Comparison of ENCODE assay signal across 20 cellular contexts in the genomic region with DNA sequence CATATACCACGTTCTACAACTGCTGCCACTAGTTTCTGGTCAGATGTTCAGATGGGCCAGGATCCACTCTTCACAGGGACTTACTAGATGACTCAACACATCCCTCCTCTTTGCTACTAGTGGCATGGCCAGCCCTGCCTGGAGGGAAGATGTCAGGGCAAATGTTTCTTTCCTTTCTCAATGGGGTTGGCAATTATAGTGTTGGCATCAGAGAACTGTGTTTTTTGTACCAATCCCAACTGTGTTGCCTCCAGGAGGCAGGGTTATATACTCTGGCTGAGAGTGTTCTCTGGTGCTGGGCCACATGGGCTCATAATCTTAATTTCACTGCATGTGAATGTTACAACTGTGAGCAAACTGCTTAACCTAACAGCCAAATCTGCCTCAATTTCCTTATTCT.
DNase-seq lines count a peak whose midpoint lies in the region; ATAC-seq and TF ChIP-seq lines count a peak whose summit lies in the region.
"Had no signal": no experiment of that assay in that cellular context is flagged by ENCODE, and none has a peak within 500 bp of the region (broad histone marks: within the 10 kb centered on the region; RNA-seq: fewer than 3 reads in every experiment).

No MANE protein-coding gene starts in this region.

- H3K9me3 Mint-ChIP-seq in GM23338, result no peaks in the 10 kb centered on the region
- H3K9me3 Mint-ChIP-seq in WTC11, result no peaks in the 10 kb centered on the region
- H3K9me3 Mint-ChIP-seq: CD4-positive, alpha-beta T cell had no signal

- no peaks in the 10 kb centered on the region for H3F3A ChIP-seq in GM23338 (replicated peaks; ENCODE audit: low read depth)

- H3K36me3 ChIP-seq in GM23338 (ENCODE audit: insufficient read depth) (no peaks in the 10 kb centered on the region), gastrocnemius medialis (no peaks in the 10 kb centered on the region)

- POLR2A ChIA-PET in WTC11 (lab: Charles Lee), result no interaction called here

- H3K4me1 Mint-ChIP-seq in GM23338 (peaks cover 11% of the 10 kb centered on the region; the same call in 2 of the 3 replicates), WTC11 (peaks cover 9% of the 10 kb centered on the region)
- H3K4me1 Mint-ChIP-seq: IgD-negative memory B cell had no signal

- H3K4me2 ChIP-seq in GM23338, result no peak overlapping the region
- H3K4me2 ChIP-seq: A549 had no signal

- H3K27ac ChIP-seq in GM23338 (ENCODE audit: low read depth) (no peak overlapping the region), gastrocnemius medialis (no peak overlapping the region)
- H3K27ac ChIP-seq: A549 had no signal

- no peak overlapping the region for H2AFZ ChIP-seq in GM23338

- H3K27ac Mint-ChIP-seq in GM23338, result no peak overlapping the region
- H3K27ac Mint-ChIP-seq in WTC11, result no peak overlapping the region
- H3K27ac Mint-ChIP-seq: CD4-positive, alpha-beta T cell; IgD-negative memory B cell had no signal

- H3K79me2 ChIP-seq in GM23338 (replicated peaks; ENCODE audit: insufficient read depth), result no peaks in the 10 kb centered on the region

- no peaks in the 10 kb centered on the region for H3K9me3 ChIP-seq in gastrocnemius medialis
- H3K9me3 ChIP-seq: A549 had no signal

- H3K27me3 ChIP-seq in GM23338 (ENCODE audit: insufficient read depth), result no peaks in the 10 kb centered on the region
- H3K27me3 ChIP-seq in gastrocnemius medialis, result no peaks in the 10 kb centered on the region

- H3K36me3 Mint-ChIP-seq in GM23338 (ENCODE audit: low read depth) (no peaks in the 10 kb centered on the region), WTC11 (no peaks in the 10 kb centered on the region)
- H3K36me3 Mint-ChIP-seq: IgD-negative memory B cell had no signal

- H4K20me1 ChIP-seq in GM23338 (replicated peaks; ENCODE audit: insufficient read depth), result no peaks in the 10 kb centered on the region

- H3K4me3 ChIP-seq in GM23338 (no peak overlapping the region), LNCaP clone FGC (ENCODE audit: low read depth, low read length) (no peak overlapping the region), gastrocnemius medialis (no peak overlapping the region)
- H3K4me3 ChIP-seq: A549, GM12878 had no signal

- CTCF ChIA-PET in WTC11 (lab: Charles Lee), result no interaction called here

- TF ChIP-seq CTCF in GM23338 (conservative IDR thresholded peaks at IDR 0.05; ENCODE audit: low read depth in 2 of 2) (peak; percentile 27 to 36; a peak in 2 of 4 replicates), LNCaP clone FGC (IDR thresholded peaks at IDR 0.05; ENCODE audit: control insufficient read depth, extremely low read depth, insufficient read depth) (peak; percentile 44; the same call in 1 of the 2 replicates), WTC11 (IDR thresholded peaks at IDR 0.05) (no peak), gastrocnemius medialis (IDR thresholded peaks at IDR 0.05 in 4 of 5, conservative IDR thresholded peaks at IDR 0.05 in 1 of 5) (no peak)

- H3K4me1 ChIP-seq in GM23338 (ENCODE audit: insufficient read depth), result no peaks in the 10 kb centered on the region; the same call in 1 of the 2 replicates
- no peaks in the 10 kb centered on the region for H3K4me1 ChIP-seq in gastrocnemius medialis
- H3K4me1 ChIP-seq: A549 had no signal

- H3K27me3 Mint-ChIP-seq in GM23338 (ENCODE audit: insufficient read depth, low read depth, poor library complexity) (peaks cover 4% of the 10 kb centered on the region), WTC11 (ENCODE audit: low read depth) (no peaks in the 10 kb centered on the region)
- H3K27me3 Mint-ChIP-seq: CD4-positive, alpha-beta T cell; IgD-negative memory B cell had no signal

- TF ChIP-seq POLR2A in gastrocnemius medialis (IDR thresholded peaks at IDR 0.05), result no peak

- no peaks in the 10 kb centered on the region for H3K9me2 ChIP-seq in GM23338 (ENCODE audit: insufficient read depth)

- intact Hi-C loops in gastrocnemius medialis (cut with DNase I; ENCODE audit: low total_unique reads), result no loop called here

- in situ Hi-C loops in gastrocnemius medialis (cut with MboI; ENCODE audit: low sequenced_read_pairs in 4 of 4), result no loop called here

- DNase-seq in GM23338 (ENCODE audit: low spot score), result no peak
- no peak for DNase-seq in LNCaP clone FGC (ENCODE audit: low read depth)
- DNase-seq in WTC11 (ENCODE audit: low spot score), result no peak
- DNase-seq in left lobe of liver (ENCODE audit: low spot score), result peak; percentile 55
- no peak for DNase-seq in AG08396 (ENCODE audit: low spot score)
- no peak for DNase-seq in gastrocnemius medialis
- no peak for DNase-seq in NCI-H748 (lab: John Stamatoyannopoulos, UW; ENCODE audit: unreplicated experiment)
- DNase-seq: CD4-positive, alpha-beta T cell; COR-L47; DMS 273 treated with DMSO at 0.1 percent for 48 hours; DMS79 treated with DMSO at 0.1 percent for 48 hours; NCI-H1092; NCI-H1436; NCI-H187 treated with DMSO at 0.1 percent for 48 hours; NCI-H2107; NCI-H748 treated with DMSO at 0.1 percent for 48 hours had no signal

- H3K4me3 Mint-ChIP-seq in GM23338, result no peak overlapping the region
- no peak overlapping the region for H3K4me3 Mint-ChIP-seq in WTC11
- H3K4me3 Mint-ChIP-seq: CD4-positive, alpha-beta T cell; IgD-negative memory B cell had no signal

- ATAC-seq in GM23338, result no peak
- ATAC-seq in WTC11, result peak; percentile 60
- peak; percentile 88 for ATAC-seq in left lobe of liver
- no peak for ATAC-seq in gastrocnemius medialis
- ATAC-seq: A549, GM12878, Right ventricle myocardium inferior had no signal

TF ChIP-seq in GM23338, 12 proteins besides CTCF, POLR2A, EP300 and RAD21 (continues in another document):
- TF ChIP-seq EZH2phosphoT487 (IDR thresholded peaks at IDR 0.05; ENCODE audit: unreplicated experiment) (no peak), STAT1 (IDR thresholded peaks at IDR 0.05; ENCODE audit: unreplicated experiment) (no peak), ZNF331 (CRISPR knock-in tag; IDR thresholded peaks at IDR 0.05; ENCODE audit: low read depth) (no peak), JUNB (IDR thresholded peaks at IDR 0.05; ENCODE audit: unreplicated experiment) (no peak)
- TF ChIP-seq, protein P1, sequence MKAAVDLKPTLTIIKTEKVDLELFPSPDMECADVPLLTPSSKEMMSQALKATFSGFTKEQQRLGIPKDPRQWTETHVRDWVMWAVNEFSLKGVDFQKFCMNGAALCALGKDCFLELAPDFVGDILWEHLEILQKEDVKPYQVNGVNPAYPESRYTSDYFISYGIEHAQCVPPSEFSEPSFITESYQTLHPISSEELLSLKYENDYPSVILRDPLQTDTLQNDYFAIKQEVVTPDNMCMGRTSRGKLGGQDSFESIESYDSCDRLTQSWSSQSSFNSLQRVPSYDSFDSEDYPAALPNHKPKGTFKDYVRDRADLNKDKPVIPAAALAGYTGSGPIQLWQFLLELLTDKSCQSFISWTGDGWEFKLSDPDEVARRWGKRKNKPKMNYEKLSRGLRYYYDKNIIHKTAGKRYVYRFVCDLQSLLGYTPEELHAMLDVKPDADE (IDR thresholded peaks at IDR 0.05), result no peak

TF ChIP-seq in WTC11, 78 proteins besides CTCF, POLR2A, EP300 and RAD21:
- TF ChIP-seq FOXJ3 (CRISPR knock-in tag; IDR thresholded peaks at IDR 0.05; ENCODE audit: borderline replicate concordance) (no peak), SMAD3 (CRISPR knock-in tag; IDR thresholded peaks at IDR 0.05; ENCODE audit: borderline replicate concordance) (no peak), ZNF121 (CRISPR knock-in tag; IDR thresholded peaks at IDR 0.05) (no peak)
- TF ChIP-seq, protein P2, sequence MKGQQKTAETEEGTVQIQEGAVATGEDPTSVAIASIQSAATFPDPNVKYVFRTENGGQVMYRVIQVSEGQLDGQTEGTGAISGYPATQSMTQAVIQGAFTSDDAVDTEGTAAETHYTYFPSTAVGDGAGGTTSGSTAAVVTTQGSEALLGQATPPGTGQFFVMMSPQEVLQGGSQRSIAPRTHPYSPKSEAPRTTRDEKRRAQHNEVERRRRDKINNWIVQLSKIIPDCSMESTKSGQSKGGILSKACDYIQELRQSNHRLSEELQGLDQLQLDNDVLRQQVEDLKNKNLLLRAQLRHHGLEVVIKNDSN (CRISPR knock-in tag; IDR thresholded peaks at IDR 0.05), result no peak
TF ChIP-seq in WTC11: peak in this region for 0.

Comparison
In these comparisons a context has a peak if more than half of its experiments do, and no peak if none do; other contexts are left out.
1. ATAC-seq: peak in WTC11 (single experiment) and left lobe of liver (single experiment); none in GM23338 (single experiment) and gastrocnemius medialis (0 of 2).
2. CTCF ChIP-seq: peak in GM23338 (2 of 2) and LNCaP clone FGC (single experiment); none in WTC11 (single experiment) and gastrocnemius medialis (0 of 5).